ENCODE assay signal across 10 cellular contexts in the genomic region with DNA sequence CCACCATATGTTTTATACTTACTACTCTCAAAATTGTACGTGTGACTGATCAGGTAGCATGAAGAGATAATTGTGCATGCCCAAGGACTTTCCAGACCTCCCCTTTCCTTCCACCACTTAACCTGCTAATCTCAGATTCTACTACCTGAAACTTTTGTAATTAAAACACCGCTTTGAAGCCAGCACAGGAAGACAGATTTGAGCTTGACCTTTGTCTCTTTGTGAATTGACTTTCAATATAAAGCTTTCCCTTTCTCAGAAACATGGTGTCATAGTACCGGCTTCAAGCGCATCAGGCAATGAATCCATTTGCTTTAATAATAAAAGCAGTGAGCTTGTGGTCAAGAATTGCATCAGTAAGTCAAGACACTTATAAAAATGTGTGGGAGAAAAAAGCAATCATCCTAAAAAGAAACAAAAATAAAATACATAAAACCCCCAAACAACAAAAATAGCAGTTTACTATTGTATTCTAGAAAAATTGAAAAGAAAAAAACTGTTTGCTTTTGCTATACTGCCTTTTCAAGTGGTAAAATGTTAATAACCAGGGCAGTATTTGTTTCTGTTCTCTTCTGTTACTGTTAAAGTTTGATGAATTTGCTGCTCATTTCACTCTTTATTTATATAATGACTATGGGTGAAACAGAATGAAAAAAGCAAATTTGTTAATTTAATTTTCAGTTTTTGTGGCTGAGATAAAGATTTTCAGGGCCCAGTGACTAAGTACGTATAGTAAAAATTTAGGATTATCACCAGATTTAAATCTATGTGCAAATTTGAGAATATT.
"Had no signal": no experiment of that assay in that cellular context is flagged by ENCODE, and none has a peak within 500 bp of the region (broad histone marks: within the 10 kb centered on the region; RNA-seq: fewer than 3 reads in every experiment).

No MANE protein-coding gene starts in this region.

- H3K27me3 ChIP-seq: breast epithelium, neural progenitor cell, pancreas had no signal

- FAIRE-seq: pancreas had no signal

- H2AFZ ChIP-seq: neural progenitor cell had no signal

- H3K4me3 ChIP-seq: breast epithelium, neural progenitor cell, pancreas had no signal

- ATAC-seq: pancreas had no signal

- H3K4me2 ChIP-seq: neural progenitor cell had no signal

- H3K9me3 ChIP-seq: breast epithelium, pancreas had no signal

- H3K9ac ChIP-seq: neural progenitor cell had no signal

- H3K36me3 ChIP-seq: breast epithelium, neural progenitor cell, pancreas had no signal

- H3K27ac ChIP-seq: breast epithelium, neural progenitor cell, pancreas had no signal

- H3K4me1 ChIP-seq: breast epithelium, neural progenitor cell, pancreas had no signal

- DNase-seq: activated CD4-positive, alpha-beta T cell treated with anti-CD3 and anti-CD28 coated beads, Interleukin-2, amount 50 U/mL, for 48 hours; activated gamma-delta T cell; activated T-cell treated with anti-CD3 and anti-CD28 coated beads, Interleukin-2, amount 50 U/mL, for 48 hours; aorta; hippocampal formation; pancreas; stimulated activated CD4-positive, alpha-beta T cell treated with anti-CD3 and anti-CD28 coated beads, Interleukin-2, amount 100 ng/mL, for 48 hours; stimulated activated naive CD4-positive, alpha-beta T cell treated with Interleukin-2 at 50 U/mL for 16 hours had no signal
